ENCODE assay signal across 23 cellular contexts in genomic region chr13:59587971-59588716, GRCh38.
DNase-seq lines count a peak whose midpoint lies in the region; FAIRE-seq and TF ChIP-seq lines count a peak whose summit lies in the region.
"Had no signal": no experiment of that assay in that cellular context is flagged by ENCODE, and none has a peak within 500 bp of the region (broad histone marks: within the 10 kb centered on the region; RNA-seq: fewer than 3 reads in every experiment).

No MANE protein-coding gene starts in this region.

- H3K79me1 ChIP-seq in H9 (ENCODE audit: insufficient read depth, low read depth, low read length, poor library complexity, severe bottlenecking) = no peaks in the 10 kb centered on the region

- no CpG with 5 or more reads among the region's 1 CpG for WGBS in H9 (ENCODE audit: extremely low coverage, insufficient read length, low lambda C conversion rate)

- H3K4me2 ChIP-seq in H9 (ENCODE audit: insufficient read depth, insufficient read length, low read length) (peak overlapping the region; percentile 23), endothelial cell of umbilical vein (ENCODE audit: insufficient read depth, low read length) (no peak overlapping the region)
- H3K4me2 ChIP-seq: PC-9 had no signal

- peak overlapping the region; percentile 43 for H3K27ac ChIP-seq in H9 (ENCODE audit: insufficient read length, low read depth, low read length)
- no peak overlapping the region for H3K27ac ChIP-seq in endothelial cell of umbilical vein (ENCODE audit: insufficient read depth, low read depth, low read length)
- H3K27ac ChIP-seq: GM23248, PC-9, RWPE1 had no signal

- no peak overlapping the region for H2BK5ac ChIP-seq in H9 (ENCODE audit: insufficient read length, low read length)

- H3K9me3 ChIP-seq in H9 (ENCODE audit: control insufficient read depth, low read depth, low read length) = no peaks in the 10 kb centered on the region
- H3K9me3 ChIP-seq in endothelial cell of umbilical vein (replicated peaks; ENCODE audit: control insufficient read depth, insufficient read depth, low read length) = no peaks in the 10 kb centered on the region

- no peak overlapping the region for H3K4ac ChIP-seq in H9 (ENCODE audit: low read depth, low read length)

- no peak for FAIRE-seq in endothelial cell of umbilical vein (lab: Jason Lieb, UNC)
- FAIRE-seq: A204.1, GM19239 had no signal

- H3K56ac ChIP-seq in H9 (ENCODE audit: insufficient read length, low read depth, low read length) = no peak overlapping the region

- no peak overlapping the region for H3K18ac ChIP-seq in H9 (ENCODE audit: insufficient read length, low read depth, low read length)

- H3K36me3 ChIP-seq in endothelial cell of umbilical vein (ENCODE audit: control insufficient read depth in 2 of 2, extremely low read depth in 1 of 2, insufficient read depth in 2 of 2, low read length in 2 of 2) = no peaks in the 10 kb centered on the region

- no peak for TF ChIP-seq POLR2A in endothelial cell of umbilical vein (IDR thresholded peaks at IDR 0.05; ENCODE audit: low read depth, low read length)

- H3K27me3 ChIP-seq in H9 (ENCODE audit: insufficient read depth, low read length) (peaks cover 3% of the 10 kb centered on the region; the same call in 1 of the 2 replicates), endothelial cell of umbilical vein (ENCODE audit: control insufficient read depth in 2 of 2, insufficient read depth in 2 of 2, low read length in 2 of 2) (no peaks in the 10 kb centered on the region)

- H4K20me1 ChIP-seq in H9 (ENCODE audit: control insufficient read depth, insufficient read depth, insufficient read length) (no peaks in the 10 kb centered on the region), endothelial cell of umbilical vein (replicated peaks; ENCODE audit: control insufficient read depth, extremely low read depth, insufficient read depth, low read length) (no peaks in the 10 kb centered on the region)

- H2BK12ac ChIP-seq in H9 (ENCODE audit: insufficient read length, low read depth, low read length) = no peak overlapping the region

- H3K23me2 ChIP-seq in H9 (ENCODE audit: insufficient read length, low read depth, low read length, poor library complexity, severe bottlenecking) = no peaks in the 10 kb centered on the region

- H2BK20ac ChIP-seq in H9 (ENCODE audit: low read depth, low read length, poor library complexity, severe bottlenecking) = no peak overlapping the region

- H3K14ac ChIP-seq in H9 (ENCODE audit: insufficient read depth, low read length) = no peak overlapping the region

- TF ChIP-seq CTCF in H9 (conservative IDR thresholded peaks at IDR 0.05) = no peak
- TF ChIP-seq CTCF in endothelial cell of umbilical vein (IDR thresholded peaks at IDR 0.05; ENCODE audit: extremely low read depth in 1 of 2, insufficient read depth in 1 of 2, low read depth in 1 of 2, low read length in 2 of 2) = no peak
- TF ChIP-seq CTCF in neural crest cell (conservative IDR thresholded peaks at IDR 0.05) = no peak

- H3K4me3 Mint-ChIP-seq in H9 (peak overlapping the region in 1 of 2 experiments; percentile 51; a peak in 1 of 5 replicates), neural crest cell (no peak overlapping the region)
- H3K4me3 Mint-ChIP-seq: CD4-positive, alpha-beta T cell had no signal

- no peak overlapping the region for H3T11ph ChIP-seq in H9 (ENCODE audit: low read length)

- DNase-seq in H9 = no peak
- peak; percentile 42 for DNase-seq in NCI-H69 (lab: John Stamatoyannopoulos, UW)
- peak; percentile 70 for DNase-seq in endothelial cell of umbilical vein (ENCODE audit: low read depth, low spot score)
- no peak for DNase-seq in neural crest cell (ENCODE audit: low read depth, low spot score)
- DNase-seq in stimulated activated CD4-positive, alpha-beta T cell treated with anti-CD3 and anti-CD28 coated beads, Interleukin-15, amount 100 ng/mL, for 24 hours = no peak
- no peak for DNase-seq in stimulated activated CD4-positive, alpha-beta T cell treated with anti-CD3 and anti-CD28 coated beads, Interleukin-1b, Interleukin-23, amount 100 ng/mL, for 48 hours
- DNase-seq in NK-92 (lab: John Stamatoyannopoulos, UW; ENCODE audit: unreplicated experiment) = no peak
- DNase-seq in HK-2 (ENCODE audit: unreplicated experiment) = no peak
- DNase-seq: CD4-positive, alpha-beta T cell; DMS153; GDM1; GM23248; KBM-7; NCI-H1105 treated with DMSO at 0.1 percent for 48 hours; NCI-H1694 treated with DMSO at 0.1 percent for 48 hours; NCI-H2107; NCI-H510A; NCI-H774; PC-9; SIG-M5 had no signal

- intact Hi-C loops in endothelial cell of umbilical vein (cut with micrococcal nuclease) = no loop called here

- H3K9me3 Mint-ChIP-seq in H9 (peaks cover 17 to 24% of the 10 kb centered on the region in 2 experiments), neural crest cell (peaks cover 9% of the 10 kb centered on the region)
- H3K9me3 Mint-ChIP-seq: CD4-positive, alpha-beta T cell had no signal

- no peak overlapping the region for H2BK15ac ChIP-seq in H9 (ENCODE audit: low read depth, low read length)

- BruUV-seq in endothelial cell of umbilical vein (replicated peaks; lab: Mats Ljungman, UMichigan) = no TSS peak

- no peak overlapping the region for H4K5ac ChIP-seq in H9 (ENCODE audit: insufficient read length, low read depth, low read length)

- peaks cover 56 to 57% of the 10 kb centered on the region in 2 experiments for H3K4me1 Mint-ChIP-seq in H9
- H3K4me1 Mint-ChIP-seq in neural crest cell = peaks cover 32% of the 10 kb centered on the region

- no peak overlapping the region for H4K91ac ChIP-seq in H9 (ENCODE audit: insufficient read length, low read depth, low read length)

- peaks cover 24% of the 10 kb centered on the region for H3K27me3 Mint-ChIP-seq in H9 (ENCODE audit: low read depth)
- no peaks in the 10 kb centered on the region for H3K27me3 Mint-ChIP-seq in neural crest cell (ENCODE audit: low read depth)

- H3K9me1 ChIP-seq in endothelial cell of umbilical vein (replicated peaks; ENCODE audit: control insufficient read depth, extremely low read depth, insufficient read depth, low read length) = no peaks in the 10 kb centered on the region

- no peak overlapping the region for H2BK120ac ChIP-seq in H9 (ENCODE audit: low read depth, low read length, poor library complexity, severe bottlenecking)

- dilution Hi-C loops in endothelial cell of umbilical vein (cut with MboI; ENCODE audit: extremely low pct_ligation_motif_present, low sequenced_read_pairs) = no loop called here

- peak overlapping the region; percentile 45 to 85 (median 71); a peak in 6 of 7 replicates for H3K27ac Mint-ChIP-seq in H9
- peak overlapping the region; percentile 11 for H3K27ac Mint-ChIP-seq in neural crest cell (ENCODE audit: unreplicated experiment)
- H3K27ac Mint-ChIP-seq: CD4-positive, alpha-beta T cell had no signal

- H2AFZ ChIP-seq in H9 (ENCODE audit: low read length) (no peak overlapping the region), endothelial cell of umbilical vein (ENCODE audit: low read depth, low read length) (no peak overlapping the region)
- H2AFZ ChIP-seq: GM23248, PC-9 had no signal

- H3K36me3 Mint-ChIP-seq in H9 (ENCODE audit: insufficient read depth in 1 of 3, low read depth in 3 of 3) = peaks cover 17 to 28% (median 20%) of the 10 kb centered on the region in 3 experiments
- H3K36me3 Mint-ChIP-seq in neural crest cell (ENCODE audit: low read depth) = peaks cover 3% of the 10 kb centered on the region

- H4K8ac ChIP-seq in H9 (replicated peaks; ENCODE audit: insufficient read length, low read depth, low read length) = no peak overlapping the region

- H3K23ac ChIP-seq in H9 (ENCODE audit: insufficient read length, low read depth, low read length) = no peak overlapping the region

- POLR2A ChIA-PET in endothelial cell of umbilical vein (lab: Charles Lee) = no interaction called here

- CTCF ChIA-PET in endothelial cell of umbilical vein (lab: Charles Lee) = interaction anchor here (1.4 to 2.2 kb wide), 3 partner anchors 16 to 21 kb away, joined by 3 to 9 read pairs (median 4); no protein-coding TSS in a partner anchor

- H3K9ac ChIP-seq in H9 (ENCODE audit: extremely low read depth, insufficient read length, low read length) = no peak overlapping the region
- H3K9ac ChIP-seq in endothelial cell of umbilical vein (replicated peaks; ENCODE audit: extremely low read depth, insufficient read depth, low read length) = no peak overlapping the region
- H3K9ac ChIP-seq: GM23248 had no signal

- no peak overlapping the region for H2AK5ac ChIP-seq in H9 (ENCODE audit: insufficient read length, low read length)

- H3K79me2 ChIP-seq in H9 (ENCODE audit: insufficient read depth, low read length) (no peaks in the 10 kb centered on the region), endothelial cell of umbilical vein (ENCODE audit: control insufficient read depth, insufficient read depth, low read length) (no peaks in the 10 kb centered on the region)

- H3K4me3 ChIP-seq in endothelial cell of umbilical vein (replicated peaks in 1 of 3; ENCODE audit: insufficient read depth in 1 of 3, low read depth in 1 of 3, low read length in 3 of 3) = no peak overlapping the region
- H3K4me3 ChIP-seq: GM23248, PC-9 had no signal

- H3K4me1 ChIP-seq in H9 (ENCODE audit: insufficient read depth, low read length) (peaks cover 16% of the 10 kb centered on the region; the same call in 1 of the 2 replicates), endothelial cell of umbilical vein (ENCODE audit: control insufficient read depth, extremely low read depth, insufficient read depth, low read length) (no peaks in the 10 kb centered on the region)

TF ChIP-seq in endothelial cell of umbilical vein, 7 proteins besides CTCF, POLR2A, EP300 and RAD21:
- no peak for TF ChIP-seq JUN (IDR thresholded peaks at IDR 0.05; ENCODE audit: borderline replicate concordance, insufficient read depth, insufficient read length, low read depth)
- no peak for TF ChIP-seq MYC (IDR thresholded peaks at IDR 0.05; ENCODE audit: low read depth, low read length)
- TF ChIP-seq FOS (IDR thresholded peaks at IDR 0.05; ENCODE audit: borderline replicate concordance, insufficient read depth, low read length) = no peak
- TF ChIP-seq GATA2 (IDR thresholded peaks at IDR 0.05; ENCODE audit: insufficient read depth, insufficient read length, low read depth, low read length) = no peak
- TF ChIP-seq EZH2 (IDR thresholded peaks at IDR 0.05; ENCODE audit: borderline replicate concordance, low read depth, low read length, severe bottlenecking) = no peak
- TF ChIP-seq POLR2AphosphoS5 (IDR thresholded peaks at IDR 0.05; ENCODE audit: insufficient read depth, low read depth, low read length) = no peak
- TF ChIP-seq MAX (IDR thresholded peaks at IDR 0.05; ENCODE audit: insufficient read depth, insufficient read length) = no peak
TF ChIP-seq in endothelial cell of umbilical vein: peak in this region for 0.

Comparison
In these comparisons a context has a peak if more than half of its experiments do, and no peak if none do; other contexts are left out.
1. DNase-seq: peak in NCI-H69 (single experiment) and endothelial cell of umbilical vein (single experiment); none in H9 (single experiment), neural crest cell (single experiment), stimulated activated CD4-positive, alpha-beta T cell treated with anti-CD3 and anti-CD28 coated beads, Interleukin-15, amount 100 ng/mL, for 24 hours (single experiment), stimulated activated CD4-positive, alpha-beta T cell treated with anti-CD3 and anti-CD28 coated beads, Interleukin-1b, Interleukin-23, amount 100 ng/mL, for 48 hours (single experiment), NK-92 (single experiment) and HK-2 (single experiment).